1 cellular context compared by ENCODE assay signal in the genomic region with DNA sequence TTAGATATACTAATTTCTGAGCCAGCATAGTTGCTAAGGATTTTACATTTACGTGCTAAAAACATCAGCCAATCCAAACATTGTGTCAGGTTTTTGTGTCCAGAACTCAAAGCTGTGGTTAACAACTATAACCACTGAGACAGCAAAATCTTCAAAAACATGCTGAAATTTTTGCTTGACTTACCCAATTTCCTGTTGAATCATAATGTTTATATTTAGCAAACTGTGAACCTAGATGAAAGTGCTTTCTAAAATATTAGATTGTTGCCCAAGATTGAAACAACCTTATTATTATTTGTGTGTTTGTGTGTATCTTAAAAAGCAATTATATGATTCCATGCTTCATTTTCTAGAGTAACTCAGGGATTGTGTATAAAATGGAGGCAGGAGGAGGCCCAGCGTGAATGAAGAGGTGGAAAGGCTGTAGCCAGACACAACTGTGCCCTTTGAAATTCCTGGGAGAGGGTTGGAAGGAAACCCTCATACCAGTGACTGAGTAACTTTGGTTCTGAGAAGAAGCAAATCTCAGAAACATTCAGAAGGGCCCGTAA.
TF ChIP-seq lines count a peak whose summit lies in the region.

No MANE protein-coding gene starts in this region.

TF ChIP-seq in WTC11, 78 proteins besides CTCF, POLR2A, EP300 and RAD21 (continued from another document):
- TF ChIP-seq, protein P1, sequence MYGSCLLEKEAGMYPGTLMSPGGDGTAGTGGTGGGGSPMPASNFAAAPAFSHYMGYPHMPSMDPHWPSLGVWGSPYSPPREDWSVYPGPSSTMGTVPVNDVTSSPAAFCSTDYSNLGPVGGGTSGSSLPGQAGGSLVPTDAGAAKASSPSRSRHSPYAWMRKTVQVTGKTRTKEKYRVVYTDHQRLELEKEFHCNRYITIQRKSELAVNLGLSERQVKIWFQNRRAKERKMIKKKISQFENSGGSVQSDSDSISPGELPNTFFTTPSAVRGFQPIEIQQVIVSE (CRISPR knock-in tag; IDR thresholded peaks at IDR 0.05; ENCODE audit: borderline replicate concordance): no peak
- TF ChIP-seq, protein P2, sequence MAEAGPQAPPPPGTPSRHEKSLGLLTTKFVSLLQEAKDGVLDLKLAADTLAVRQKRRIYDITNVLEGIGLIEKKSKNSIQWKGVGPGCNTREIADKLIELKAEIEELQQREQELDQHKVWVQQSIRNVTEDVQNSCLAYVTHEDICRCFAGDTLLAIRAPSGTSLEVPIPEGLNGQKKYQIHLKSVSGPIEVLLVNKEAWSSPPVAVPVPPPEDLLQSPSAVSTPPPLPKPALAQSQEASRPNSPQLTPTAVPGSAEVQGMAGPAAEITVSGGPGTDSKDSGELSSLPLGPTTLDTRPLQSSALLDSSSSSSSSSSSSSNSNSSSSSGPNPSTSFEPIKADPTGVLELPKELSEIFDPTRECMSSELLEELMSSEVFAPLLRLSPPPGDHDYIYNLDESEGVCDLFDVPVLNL (CRISPR knock-in tag; IDR thresholded peaks at IDR 0.05; ENCODE audit: borderline replicate concordance, low read depth): no peak
- no peak for TF ChIP-seq KAT7 (CRISPR knock-in tag; IDR thresholded peaks at IDR 0.05; ENCODE audit: borderline replicate concordance)
- peak; percentile 30; the same call in 1 of the 2 replicates for TF ChIP-seq GABPB1 (CRISPR knock-in tag; IDR thresholded peaks at IDR 0.05)
